8 cellular contexts compared by ENCODE assay signal in genomic region chr6:46376562-46376969, GRCh38.
A peak's percentile ranks its signal among the peaks of the same experiment; 100 is the strongest.
DNase-seq lines count a peak whose midpoint lies in the region; ATAC-seq and TF ChIP-seq lines count a peak whose summit lies in the region.

No MANE protein-coding gene starts in this region.

- no peaks in the 10 kb centered on the region for H3F3A ChIP-seq in OCI-LY1 (ENCODE audit: insufficient read depth, low read length)

- H2AFZ ChIP-seq in OCI-LY1 (ENCODE audit: low read length) = peak overlapping the region; percentile 44

- no peaks in the 10 kb centered on the region for H3K27me3 Mint-ChIP-seq in stimulated activated naive B cell treated with anti-CD40 and anti-IgM and Interleukin-4, amounts not matched to agents 10 μg/mL and 1 μg/mL and 100 μg/mL, for 72 hours

- H3K4me1 Mint-ChIP-seq in stimulated activated naive B cell treated with anti-CD40 and anti-IgM and Interleukin-4, amounts not matched to agents 10 μg/mL and 1 μg/mL and 100 μg/mL, for 72 hours = peaks cover 35 to 67% of the 10 kb centered on the region in 2 donors

- H3K9me3 Mint-ChIP-seq in stimulated activated naive B cell treated with anti-CD40 and anti-IgM and Interleukin-4, amounts not matched to agents 10 μg/mL and 1 μg/mL and 100 μg/mL, for 72 hours = peaks cover 0 to 6% of the 10 kb centered on the region in 2 donors

- peak overlapping the region; percentile 32 for H3K4me3 ChIP-seq in OCI-LY1 (ENCODE audit: low read depth, low read length, poor library complexity, severe bottlenecking)
- H3K4me3 ChIP-seq in stomach = no peak overlapping the region

- no peak for TF ChIP-seq EP300 in stomach (IDR thresholded peaks at IDR 0.05)

- H3K4me3 Mint-ChIP-seq in stimulated activated naive B cell treated with anti-CD40 and anti-IgM and Interleukin-4, amounts not matched to agents 10 μg/mL and 1 μg/mL and 100 μg/mL, for 72 hours = peak overlapping the region; percentile 43 to 60

- peaks cover 0 to 4% of the 10 kb centered on the region in 2 donors for H3K36me3 Mint-ChIP-seq in stimulated activated naive B cell treated with anti-CD40 and anti-IgM and Interleukin-4, amounts not matched to agents 10 μg/mL and 1 μg/mL and 100 μg/mL, for 72 hours

- H3K27ac ChIP-seq in OCI-LY1 (ENCODE audit: low read depth, low read length, poor library complexity, severe bottlenecking) = peak overlapping the region; percentile 82
- peak overlapping the region in 1 of 5 donors; percentile 7 for H3K27ac ChIP-seq in stomach

- no peaks in the 10 kb centered on the region for H3K9me2 ChIP-seq in OCI-LY1 (ENCODE audit: low read depth, low read length)

- no peak for DNase-seq in activated CD4-positive, CD25-positive, alpha-beta regulatory T cell (lab: John Stamatoyannopoulos, UW)
- peak; percentile 28 for DNase-seq in stimulated activated naive B cell treated with anti-CD40 and anti-IgM and Interleukin-4, amounts not matched to agents 10 μg/mL and 1 μg/mL and 100 μg/mL, for 72 hours
- DNase-seq in NCI-H1105 treated with DMSO at 0.1 percent for 48 hours (lab: John Stamatoyannopoulos, UW) (no peak), posterior vena cava (ENCODE audit: low spot score) (no peak), stomach (no peak)

- H3K27me3 ChIP-seq in OCI-LY1 (ENCODE audit: insufficient read depth, low read length) = no peaks in the 10 kb centered on the region
- no peaks in the 10 kb centered on the region for H3K27me3 ChIP-seq in stomach

- H3K4me1 ChIP-seq in OCI-LY1 (ENCODE audit: insufficient read depth, low read length, severe bottlenecking) = peaks cover 47% of the 10 kb centered on the region
- peaks cover 18 to 35% (median 25%) of the 10 kb centered on the region in 4 donors for H3K4me1 ChIP-seq in stomach

- no peaks in the 10 kb centered on the region for H4K20me1 ChIP-seq in OCI-LY1 (ENCODE audit: insufficient read depth, low read length)

- peak overlapping the region; percentile 54 for H3K4me2 ChIP-seq in OCI-LY1 (ENCODE audit: low read length)

- intact Hi-C loops in posterior vena cava (cut with DNase I) = no loop called here
- intact Hi-C loops in stomach (cut with DNase I; ENCODE audit: low total_unique reads) = no loop called here

- WGBS in stomach, 5 donors = 70 to 80% (median 75%) methylated on average over 7 of the region's 7 CpGs

- TF ChIP-seq CTCF in OCI-LY1 (IDR thresholded peaks at IDR 0.05; ENCODE audit: low read length) (no peak), stomach (IDR thresholded peaks at IDR 0.05) (no peak)

- H3K9me3 ChIP-seq in OCI-LY1 (ENCODE audit: low read length) = no peaks in the 10 kb centered on the region
- H3K9me3 ChIP-seq in stomach = no peaks in the 10 kb centered on the region

- peak overlapping the region; percentile 91 for H3K27ac Mint-ChIP-seq in stimulated activated naive B cell treated with anti-CD40 and anti-IgM and Interleukin-4, amounts not matched to agents 10 μg/mL and 1 μg/mL and 100 μg/mL, for 72 hours

- no peaks in the 10 kb centered on the region for H3K36me3 ChIP-seq in OCI-LY1 (ENCODE audit: insufficient read depth, low read length)
- no peaks in the 10 kb centered on the region for H3K36me3 ChIP-seq in stomach

- H3K79me2 ChIP-seq in OCI-LY1 (ENCODE audit: insufficient read depth, low read length) = no peaks in the 10 kb centered on the region

- no peak for TF ChIP-seq POLR2A in stomach (IDR thresholded peaks at IDR 0.05)

- H3K9ac ChIP-seq in OCI-LY1 (ENCODE audit: low read length) = peak overlapping the region; percentile 25; the same call in 1 of the 2 replicates

- peak; percentile 13 to 17 for ATAC-seq in activated CD4-positive, CD25-positive, alpha-beta regulatory T cell treated with anti-CD3 and anti-CD28 coated beads, Interleukin-2, amount 50 U/mL, for 24 hours
- peak; percentile 98 for ATAC-seq in HG02943 (IDR thresholded peaks at IDR 0.05; ENCODE audit: low read depth, unreplicated experiment)
- ATAC-seq in stimulated activated naive B cell treated with anti-CD40 and anti-IgM and Interleukin-4, amounts not matched to agents 10 μg/mL and 1 μg/mL and 100 μg/mL, for 72 hours (replicated peaks) = peak; percentile 92 to 97

Comparison
In these comparisons a context has a peak if more than half of its experiments do, and no peak if none do; other contexts are left out.
1. ATAC-seq: peak in every context shown above with its lines; median percentile 98 in HG02943; 94 in stimulated activated naive B cell treated with anti-CD40 and anti-IgM and Interleukin-4, amounts not matched to agents 10 μg/mL and 1 μg/mL and 100 μg/mL, for 72 hours; 15 in activated CD4-positive, CD25-positive, alpha-beta regulatory T cell treated with anti-CD3 and anti-CD28 coated beads, Interleukin-2, amount 50 U/mL, for 24 hours.